ENCODE assay signal across 12 cellular contexts in the genomic region with DNA sequence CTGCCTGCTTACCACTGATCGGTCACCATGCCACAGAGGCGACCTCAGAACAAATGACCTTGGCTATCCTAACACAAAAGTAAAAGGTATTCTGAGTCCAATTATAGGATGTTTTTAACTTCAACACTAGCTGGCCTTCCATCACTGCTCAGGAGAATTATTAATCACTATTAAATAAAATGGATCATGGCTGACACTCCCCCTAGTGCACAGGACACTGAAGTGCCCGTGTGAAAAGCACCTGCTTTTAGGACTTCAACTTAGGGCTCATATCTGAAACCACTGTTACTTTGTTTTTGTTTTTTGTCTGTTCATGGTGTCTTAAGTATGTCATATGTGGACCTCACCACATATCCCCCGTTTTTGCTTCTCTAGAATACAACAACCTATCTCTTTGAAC. TPM values are rescaled to one million over a fixed set of nuclear protein-coding genes. Genes with fewer than 3 reads are reported as not detected.
DNase-seq lines count a peak whose midpoint lies in the region; ATAC-seq and TF ChIP-seq lines count a peak whose summit lies in the region.
"Had no signal": no experiment of that assay in that cellular context is flagged by ENCODE, and none has a peak within 500 bp of the region (broad histone marks: within the 10 kb centered on the region; RNA-seq: fewer than 3 reads in every experiment).

No MANE protein-coding gene starts in this region.

- no peak overlapping the region for H3K27ac ChIP-seq in mammary epithelial cell (ENCODE audit: insufficient read depth, low read depth, low read length)
- H3K27ac ChIP-seq: gastrocnemius medialis, prostate gland had no signal

- H3K36me3 Mint-ChIP-seq in osteocyte (ENCODE audit: unreplicated experiment) = peaks cover 1% of the 10 kb centered on the region

- H3K9me3 Mint-ChIP-seq in osteocyte (ENCODE audit: unreplicated experiment) = no peaks in the 10 kb centered on the region
- H3K9me3 Mint-ChIP-seq: stimulated activated naive CD8-positive, alpha-beta T cell treated with anti-CD3 and anti-CD28 coated beads, Interleukin-15, amount 100 ng/mL, for 72 hours had no signal

- CTCF ChIA-PET in mammary epithelial cell (lab: Charles Lee; ENCODE audit: low non-redundant PET) = no interaction called here

- ATAC-seq in GM18505 (IDR thresholded peaks at IDR 0.05; ENCODE audit: unreplicated experiment) = no peak
- ATAC-seq in HG03565 (IDR thresholded peaks at IDR 0.05; ENCODE audit: unreplicated experiment) = no peak
- ATAC-seq in Right ventricle myocardium inferior = no peak
- ATAC-seq: gastrocnemius medialis; stimulated activated naive CD8-positive, alpha-beta T cell treated with anti-CD3 and anti-CD28 coated beads, Interleukin-15, amount 100 ng/mL, for 72 hours had no signal

- TF ChIP-seq CTCF in GM10266 (IDR thresholded peaks at IDR 0.05; ENCODE audit: control insufficient read depth, insufficient read depth, low read depth, missing control alignments) (peak; percentile 40), mammary epithelial cell (conservative IDR thresholded peaks at IDR 0.05 in 1 of 2, IDR thresholded peaks at IDR 0.05 in 1 of 2; ENCODE audit: extremely low read depth in 1 of 2, insufficient read depth in 1 of 2, low read depth in 1 of 2, low read length in 2 of 2) (peak; percentile 48 to 51), osteocyte (IDR thresholded peaks at IDR 0.05) (peak; percentile 50)

- no peaks in the 10 kb centered on the region for H3K36me3 ChIP-seq in mammary epithelial cell (ENCODE audit: insufficient read depth, low read length)
- H3K36me3 ChIP-seq: gastrocnemius medialis, prostate gland had no signal

- no peak overlapping the region for H3K4me2 ChIP-seq in mammary epithelial cell (ENCODE audit: insufficient read depth, low read depth, low read length)

- no peaks in the 10 kb centered on the region for H4K20me1 ChIP-seq in mammary epithelial cell (ENCODE audit: insufficient read depth, low read length)

- H3K9ac ChIP-seq in mammary epithelial cell (ENCODE audit: insufficient read depth, low read length) = no peak overlapping the region

- H3K9me3 ChIP-seq in mammary epithelial cell (replicated peaks; ENCODE audit: insufficient read depth, low read length) = no peaks in the 10 kb centered on the region
- H3K9me3 ChIP-seq: gastrocnemius medialis, prostate gland had no signal

- H3K4me3 Mint-ChIP-seq in osteocyte (ENCODE audit: unreplicated experiment) = no peak overlapping the region
- H3K4me3 Mint-ChIP-seq: stimulated activated naive CD8-positive, alpha-beta T cell treated with anti-CD3 and anti-CD28 coated beads, Interleukin-15, amount 100 ng/mL, for 72 hours had no signal

- H2AFZ ChIP-seq in mammary epithelial cell (ENCODE audit: low read depth, low read length) = no peak overlapping the region

- 66% methylated on average over 4 of the region's 4 CpGs for WGBS in mammary epithelial cell (ENCODE audit: low coverage, missing lambda C conversion rate)

- H3K27ac Mint-ChIP-seq in osteocyte (ENCODE audit: unreplicated experiment) = no peak overlapping the region
- H3K27ac Mint-ChIP-seq: stimulated activated naive CD8-positive, alpha-beta T cell treated with anti-CD3 and anti-CD28 coated beads, Interleukin-15, amount 100 ng/mL, for 72 hours had no signal

- no peaks in the 10 kb centered on the region for H3K27me3 ChIP-seq in mammary epithelial cell (ENCODE audit: insufficient read depth, low read length)
- H3K27me3 ChIP-seq: gastrocnemius medialis had no signal

- peaks cover 15% of the 10 kb centered on the region for H3K79me2 ChIP-seq in mammary epithelial cell (ENCODE audit: insufficient read depth, low read length)

- intact Hi-C loops in mammary epithelial cell (cut with micrococcal nuclease) = no loop called here
- intact Hi-C loops in Right ventricle myocardium inferior (cut with DNase I) = no loop called here

- dilution Hi-C loops in mammary epithelial cell (cut with HindIII; ENCODE audit: low sequenced_read_pairs) = loop anchor here (5.0 kb wide), 1 partner anchor 34 kb away; the partner anchor contains the start of gene STX18

- TF ChIP-seq POLR2A in GM18505 (IDR thresholded peaks at IDR 0.05; ENCODE audit: borderline replicate concordance, extremely low read depth, insufficient read depth, insufficient read length) = no peak

- no TSS peak for BruUV-seq in mammary epithelial cell (replicated peaks; lab: Mats Ljungman, UMichigan)

- H3K4me1 ChIP-seq in mammary epithelial cell (ENCODE audit: insufficient read depth, low read length) = no peaks in the 10 kb centered on the region
- H3K4me1 ChIP-seq: gastrocnemius medialis, prostate gland had no signal

- H3K4me3 ChIP-seq in mammary epithelial cell (replicated peaks in 1 of 3; ENCODE audit: insufficient read depth in 1 of 3, low read depth in 2 of 3, low read length in 3 of 3) = no peak overlapping the region
- H3K4me3 ChIP-seq: gastrocnemius medialis, prostate gland had no signal

- peaks cover 3% of the 10 kb centered on the region for H3K4me1 Mint-ChIP-seq in osteocyte (ENCODE audit: unreplicated experiment)

- in situ Hi-C loops in mammary epithelial cell (cut with MboI; ENCODE audit: low sequenced_read_pairs in 2 of 2) = no loop called here

- no peaks in the 10 kb centered on the region for H3K27me3 Mint-ChIP-seq in osteocyte (ENCODE audit: unreplicated experiment)
- H3K27me3 Mint-ChIP-seq: stimulated activated naive CD8-positive, alpha-beta T cell treated with anti-CD3 and anti-CD28 coated beads, Interleukin-15, amount 100 ng/mL, for 72 hours had no signal

- DNase-seq in GM10266 (ENCODE audit: extremely low spot score) (peak; percentile 10), HK-2 (ENCODE audit: unreplicated experiment) (peak; percentile 5), mammary epithelial cell (no peak), osteocyte (ENCODE audit: extremely low spot score, unreplicated experiment) (no peak), Right ventricle myocardium inferior (ENCODE audit: missing footprints) (no peak), islet precursor cell (no peak)
- DNase-seq: gastrocnemius medialis; SHP77; stimulated activated naive CD8-positive, alpha-beta T cell treated with anti-CD3 and anti-CD28 coated beads, Interleukin-15, amount 100 ng/mL, for 72 hours had no signal

RNA-seq across cellular contexts. Expression of gene STX18, which starts 33.9 kb away (rescaled TPM):
- total RNA-seq in mammary epithelial cell = 10 to 100 TPM; 17.7 to 25.0 TPM
- 15.1 TPM for polyA plus RNA-seq in mammary epithelial cell
- polyA minus RNA-seq in mammary epithelial cell = 3.9 TPM
- 26.7 and 29.7 TPM in 2 replicates for total RNA-seq in osteocyte
- total RNA-seq in Right ventricle myocardium inferior = 17.0 TPM

Comparison
In these comparisons a context has a peak if more than half of its experiments do, and no peak if none do; other contexts are left out.
1. DNase-seq: peak in GM10266 (single experiment) and HK-2 (single experiment); none in mammary epithelial cell (single experiment), osteocyte (single experiment), Right ventricle myocardium inferior (single experiment) and islet precursor cell (single experiment).
2. Peak in every context shown above with its lines, with median percentiles within 50 percentile points of each other: CTCF ChIP-seq.